8 cellular contexts compared by ENCODE assay signal in the genomic region with DNA sequence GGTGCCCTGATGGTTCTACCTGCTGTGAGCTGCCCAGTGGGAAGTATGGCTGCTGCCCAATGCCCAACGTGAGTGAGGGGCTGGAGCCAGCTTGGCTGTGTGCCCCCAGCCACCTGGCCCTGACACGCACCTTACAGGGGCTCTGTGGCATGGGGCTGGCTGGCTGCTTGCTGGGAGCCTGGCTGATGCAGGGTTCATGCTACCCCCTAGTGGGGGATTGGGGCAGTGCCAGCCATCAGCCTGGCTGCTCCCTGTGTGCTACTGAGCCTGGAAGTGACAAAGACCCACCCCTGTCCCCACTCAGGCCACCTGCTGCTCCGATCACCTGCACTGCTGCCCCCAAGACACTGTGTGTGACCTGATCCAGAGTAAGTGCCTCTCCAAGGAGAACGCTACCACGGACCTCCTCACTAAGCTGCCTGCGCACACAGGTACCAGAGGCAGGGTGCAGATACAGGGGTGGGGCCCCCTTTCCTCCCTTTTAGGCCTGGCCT. TPM values are rescaled to one million over a fixed set of nuclear protein-coding genes. Genes with fewer than 3 reads are reported as not detected.
DNase-seq lines count a peak whose midpoint lies in the region; FAIRE-seq and TF ChIP-seq lines count a peak whose summit lies in the region.

No MANE protein-coding gene starts in this region.

- no peaks in the 10 kb centered on the region for H4K20me1 ChIP-seq in OCI-LY7 (ENCODE audit: insufficient read depth, low read length)

- no peaks in the 10 kb centered on the region for H3K9me2 ChIP-seq in OCI-LY7 (ENCODE audit: insufficient read depth, low read length)

- H3K27me3 ChIP-seq in neutrophil, result peaks cover 18% of the 10 kb centered on the region
- H3K27me3 ChIP-seq in tibial artery, result no peaks in the 10 kb centered on the region

- TF ChIP-seq CTCF in OCI-LY7 (conservative IDR thresholded peaks at IDR 0.05; ENCODE audit: low read length), result peak; percentile 87
- peak; percentile 70 for TF ChIP-seq CTCF in fibroblast of mammary gland (conservative IDR thresholded peaks at IDR 0.05; ENCODE audit: control insufficient read depth, insufficient read depth, low read depth, low read length)
- TF ChIP-seq CTCF in neutrophil (IDR thresholded peaks at IDR 0.05), result peak; percentile 88
- TF ChIP-seq CTCF in tibial artery (IDR thresholded peaks at IDR 0.05), result peak; percentile 54 to 72

- H3K4me3 ChIP-seq in OCI-LY7 (ENCODE audit: low read depth, low read length, poor library complexity, severe bottlenecking) (no peak overlapping the region), fibroblast of mammary gland (ENCODE audit: control insufficient read depth, low read depth, low read length) (no peak overlapping the region), neutrophil (ENCODE audit: low read depth in 1 of 2, low read length in 1 of 2) (no peak overlapping the region), tibial artery (no peak overlapping the region)

- no peak overlapping the region for H2AFZ ChIP-seq in OCI-LY7 (ENCODE audit: low read length)

- DNase-seq in AG08396 (ENCODE audit: low spot score) (peak; percentile 88), GM18507 (ENCODE audit: extremely low spot score, insufficient read length, low read depth) (peak; percentile 67), OCI-LY7 (ENCODE audit: low spot score) (peak; percentile 84), fibroblast of mammary gland (ENCODE audit: low read depth) (peak; percentile 52), tibial artery (no peak), NCI-H524 treated with DMSO at 0.1 percent for 48 hours (lab: John Stamatoyannopoulos, UW) (no peak)
- DNase-seq in activated T-cell treated with anti-CD3 and anti-CD28 coated beads, Interleukin-2, amount 50 U/mL, for 1 hour, result peak; percentile 80

- POLR2A ChIA-PET in OCI-LY7 (lab: Charles Lee), result no interaction called here

- CTCF ChIA-PET in OCI-LY7 (lab: Charles Lee; ENCODE audit: unreplicated experiment), result interaction anchor here (0.6 to 0.7 kb wide), 3 partner anchors 18 to 134 kb away, joined by 3 read pairs; no protein-coding TSS in a partner anchor

- H3K36me3 ChIP-seq in OCI-LY7 (ENCODE audit: insufficient read depth, low read length) (peaks cover 46% of the 10 kb centered on the region), neutrophil (peaks cover 50% of the 10 kb centered on the region), tibial artery (peaks cover 21 to 50% (median 39%) of the 10 kb centered on the region in 3 donors)

- H3K4me2 ChIP-seq in OCI-LY7 (ENCODE audit: low read length), result no peak overlapping the region

- H3K9me3 ChIP-seq in OCI-LY7 (ENCODE audit: low read length) (no peaks in the 10 kb centered on the region), neutrophil (no peaks in the 10 kb centered on the region), tibial artery (no peaks in the 10 kb centered on the region)

- H3K4me1 ChIP-seq in OCI-LY7 (ENCODE audit: insufficient read depth, low read length, poor library complexity, severe bottlenecking), result peaks cover 62% of the 10 kb centered on the region
- H3K4me1 ChIP-seq in neutrophil (ENCODE audit: control insufficient read depth in 1 of 2, insufficient read depth in 1 of 2, low read depth in 1 of 2, low read length in 1 of 2), result peaks cover 59 to 69% of the 10 kb centered on the region in 2 experiments
- peaks cover 0 to 12% (median 7%) of the 10 kb centered on the region in 4 donors for H3K4me1 ChIP-seq in tibial artery

- intact Hi-C loops in OCI-LY7 (cut with micrococcal nuclease; ENCODE audit: unreplicated experiment), result loop anchor here (2.0 kb wide), 1 partner anchor 140 kb away; no protein-coding TSS in a partner anchor
- intact Hi-C loops in tibial artery (cut with DNase I; ENCODE audit: low total_unique reads), result no loop called here

- no peak overlapping the region for H3K27ac ChIP-seq in OCI-LY7 (ENCODE audit: low read depth, low read length, poor library complexity, severe bottlenecking)
- peak overlapping the region; percentile 6 for H3K27ac ChIP-seq in neutrophil
- H3K27ac ChIP-seq in tibial artery, result no peak overlapping the region

- no TSS peak for BruUV-seq in OCI-LY7 (replicated peaks; lab: Mats Ljungman, UMichigan)

- peak; percentile 90 for FAIRE-seq in GM18507 (lab: Jason Lieb, UNC)

- H3K79me2 ChIP-seq in OCI-LY7 (ENCODE audit: insufficient read depth, low read depth, low read length), result peaks cover 17% of the 10 kb centered on the region; the same call in 1 of the 2 replicates

RNA-seq across cellular contexts. Expression of a gene that starts 5.7 kb away (rescaled TPM):
- 185 and 203 TPM in 2 replicates for total RNA-seq in OCI-LY7 (2014; rRNA removed; shearing (Covaris generic))
- total RNA-seq in OCI-LY7 (2022), result 228 and 247 TPM in 2 replicates

RNA-seq across cellular contexts. Expression of a gene that starts 12.9 kb away (rescaled TPM):
- 3.4 and 8.8 TPM in 2 replicates for total RNA-seq in OCI-LY7 (2014; rRNA removed; shearing (Covaris generic))
- 4.2 and 4.6 TPM in 2 replicates for total RNA-seq in OCI-LY7 (2022)

RNA-seq across cellular contexts. Expression of a gene that starts 26.2 kb away (rescaled TPM):
- 135 and 156 TPM in 2 replicates for total RNA-seq in OCI-LY7 (2014; rRNA removed; shearing (Covaris generic))
- total RNA-seq in OCI-LY7 (2022), result 142 and 159 TPM in 2 replicates

RNA-seq across cellular contexts. Expression of a gene that starts 38.7 kb away (rescaled TPM):
- 0.44 and 0.57 TPM in 2 replicates for total RNA-seq in OCI-LY7 (2014; rRNA removed; shearing (Covaris generic))
- total RNA-seq in OCI-LY7 (2022), result 0.46 and 0.63 TPM in 2 replicates

RNA-seq across cellular contexts. Expression of a gene that starts 42.4 kb away (rescaled TPM):
- 0.09 TPM in 1 of 2 replicates, not detected in the other for total RNA-seq in OCI-LY7 (2014; rRNA removed; shearing (Covaris generic))
- total RNA-seq in OCI-LY7 (2022), result 0.24 TPM in 1 of 2 replicates, not detected in the other

Comparison
In these comparisons a context has a peak if more than half of its experiments do, and no peak if none do; other contexts are left out.
1. DNase-seq: peak in AG08396 (single experiment), GM18507 (single experiment), OCI-LY7 (single experiment), activated T-cell treated with anti-CD3 and anti-CD28 coated beads, Interleukin-2, amount 50 U/mL, for 1 hour (single experiment) and fibroblast of mammary gland (single experiment); none in tibial artery (0 of 2) and NCI-H524 treated with DMSO at 0.1 percent for 48 hours (single experiment).
2. Peak in every context shown above with its lines, with median percentiles within 50 percentile points of each other: CTCF ChIP-seq.